ENCODE assay signal across 1 cellular context in genomic region chr3:69791919-69792399, GRCh38.
TF ChIP-seq lines count a peak whose summit lies in the region.

No MANE protein-coding gene starts in this region.

TF ChIP-seq in WTC11, 78 proteins besides CTCF, POLR2A, EP300 and RAD21 (continued from another document):
- TF ChIP-seq ZNF263 (CRISPR knock-in tag; IDR thresholded peaks at IDR 0.05; ENCODE audit: low read depth), result no peak
- no peak for TF ChIP-seq IRF1 (CRISPR knock-in tag; IDR thresholded peaks at IDR 0.05)
- no peak for TF ChIP-seq EMX1 (CRISPR knock-in tag; IDR thresholded peaks at IDR 0.05)
- TF ChIP-seq AR (CRISPR knock-in tag; IDR thresholded peaks at IDR 0.05), result no peak
- no peak for TF ChIP-seq ZNF425 (CRISPR knock-in tag; conservative IDR thresholded peaks at IDR 0.05)
- TF ChIP-seq ATF6 (CRISPR knock-in tag; IDR thresholded peaks at IDR 0.05), result no peak
- TF ChIP-seq ZNF671 (CRISPR knock-in tag; IDR thresholded peaks at IDR 0.05), result no peak
